ENCODE assay signal across 9 cellular contexts in genomic region chr10:130190737-130191115, GRCh38. TPM values are rescaled to one million over a fixed set of nuclear protein-coding genes. Genes with fewer than 3 reads are reported as not detected.
A peak's percentile ranks its signal among the peaks of the same experiment; 100 is the strongest.
DNase-seq lines count a peak whose midpoint lies in the region; ATAC-seq and TF ChIP-seq lines count a peak whose summit lies in the region.
"Had no signal": no experiment of that assay in that cellular context is flagged by ENCODE, and none has a peak within 500 bp of the region (broad histone marks: within the 10 kb centered on the region; RNA-seq: fewer than 3 reads in every experiment).

No MANE protein-coding gene starts in this region.

- H3K9me3 Mint-ChIP-seq in GM23338 (no peaks in the 10 kb centered on the region; the same call in 2 of the 3 replicates), MCF 10A (ENCODE audit: unreplicated experiment) (no peaks in the 10 kb centered on the region)

- no peak overlapping the region for H3K27ac ChIP-seq in GM23338 (ENCODE audit: low read depth)
- no peak overlapping the region for H3K27ac ChIP-seq in spleen
- H3K27ac ChIP-seq: PC-9 had no signal

- H3K36me3 ChIP-seq in GM23338 (ENCODE audit: insufficient read depth) (no peaks in the 10 kb centered on the region), spleen (peaks cover 0 to 23% (median 7%) of the 10 kb centered on the region in 6 donors)

- peak overlapping the region; percentile 57 for H3K4me3 ChIP-seq in GM23338
- peak overlapping the region; percentile 48 to 81 (median 56) for H3K4me3 ChIP-seq in spleen
- H3K4me3 ChIP-seq: PC-9 had no signal

- peaks cover 3% of the 10 kb centered on the region for H3K4me1 Mint-ChIP-seq in GM23338
- H3K4me1 Mint-ChIP-seq in MCF 10A (ENCODE audit: insufficient read depth, unreplicated experiment) = peaks cover 6% of the 10 kb centered on the region

- intact Hi-C loops in MCF 10A (cut with micrococcal nuclease) = loop anchor here (1.0 to 2.0 kb wide), 2 partner anchors 1596 to 1685 kb away; no protein-coding TSS in a partner anchor
- intact Hi-C loops in spleen (cut with DNase I; ENCODE audit: low total_unique reads) = loop anchor here (10.0 kb wide), 1 partner anchor 1684 kb away; no protein-coding TSS in a partner anchor

- ATAC-seq in GM23338 (peak; percentile 46), GM19455 (IDR thresholded peaks at IDR 0.05; ENCODE audit: unreplicated experiment) (no peak)

- CTCF ChIA-PET in MCF 10A (lab: Yijun Ruan, JAX) = interaction anchor here (0.6 to 1.3 kb wide), 17 partner anchors 9 to 1747 kb away, joined by 3 to 11 read pairs (median 4); no protein-coding TSS in a partner anchor

- 13 to 43% (median 19%) methylated on average over 14 to 25 of the region's 25 CpGs for WGBS in spleen, 5 donors

- H3K27ac Mint-ChIP-seq in GM23338 = no peak overlapping the region
- no peak overlapping the region for H3K27ac Mint-ChIP-seq in MCF 10A (ENCODE audit: low read depth, unreplicated experiment)

- no peaks in the 10 kb centered on the region for H3K9me3 ChIP-seq in spleen

- H3K79me2 ChIP-seq in GM23338 (replicated peaks; ENCODE audit: insufficient read depth) = no peaks in the 10 kb centered on the region

- H3K4me1 ChIP-seq in GM23338 (ENCODE audit: insufficient read depth) = no peaks in the 10 kb centered on the region
- peaks cover 0 to 17% (median 14%) of the 10 kb centered on the region in 6 donors for H3K4me1 ChIP-seq in spleen

- no peaks in the 10 kb centered on the region for H3K9me2 ChIP-seq in GM23338 (ENCODE audit: insufficient read depth)

- POLR2A ChIA-PET in MCF 10A (lab: Yijun Ruan, JAX) = no interaction called here

- peaks cover 10% of the 10 kb centered on the region; the same call in 2 of the 3 replicates for H3K36me3 Mint-ChIP-seq in GM23338 (ENCODE audit: low read depth)
- peaks cover 31% of the 10 kb centered on the region for H3K36me3 Mint-ChIP-seq in MCF 10A (ENCODE audit: insufficient read depth, unreplicated experiment)

- H3K4me3 Mint-ChIP-seq in GM23338 (peak overlapping the region; percentile 55; the same call in 2 of the 3 replicates), MCF 10A (ENCODE audit: unreplicated experiment) (peak overlapping the region; percentile 10)

- H3K4me2 ChIP-seq in GM23338 = peak overlapping the region; percentile 90
- H3K4me2 ChIP-seq: PC-9 had no signal

- no TSS peak for BruUV-seq in MCF 10A (replicated peaks; lab: Mats Ljungman, UMichigan)

- H3K27me3 ChIP-seq in GM23338 (ENCODE audit: insufficient read depth) (no peaks in the 10 kb centered on the region), spleen (replicated peaks in 1 of 7) (peaks cover 0 to 16% (median 8%) of the 10 kb centered on the region in 7 donors)

- no peak for TF ChIP-seq POLR2A in spleen (IDR thresholded peaks at IDR 0.05)

- no peaks in the 10 kb centered on the region for H4K20me1 ChIP-seq in GM23338 (replicated peaks; ENCODE audit: insufficient read depth)

- TF ChIP-seq CTCF in GM23338 (conservative IDR thresholded peaks at IDR 0.05; ENCODE audit: low read depth in 2 of 2) = no peak
- TF ChIP-seq CTCF in MCF 10A (IDR thresholded peaks at IDR 0.05; ENCODE audit: unreplicated experiment) = no peak
- TF ChIP-seq CTCF in spleen (IDR thresholded peaks at IDR 0.05 in 8 of 11, conservative IDR thresholded peaks at IDR 0.05 in 3 of 11) = no peak

- DNase-seq in GM23338 (ENCODE audit: low spot score) = peak; percentile 38
- DNase-seq in MCF 10A (ENCODE audit: unreplicated experiment) = no peak
- DNase-seq in iPS-NIHi7 (ENCODE audit: extremely low spot score) = peak; percentile 47
- DNase-seq in spleen = no peak
- DNase-seq in nucleus accumbens (lab: John Stamatoyannopoulos, UW) = no peak
- no peak for DNase-seq in DMS153 (lab: John Stamatoyannopoulos, UW)
- DNase-seq in UCSD-AML1 (lab: John Stamatoyannopoulos, UW; ENCODE audit: unreplicated experiment) = no peak

- H2AFZ ChIP-seq in GM23338 = peak overlapping the region; percentile 69; the same call in 1 of the 2 replicates
- H2AFZ ChIP-seq: PC-9 had no signal

- H3K27me3 Mint-ChIP-seq in GM23338 (ENCODE audit: insufficient read depth, low read depth, poor library complexity) = peaks cover 9% of the 10 kb centered on the region
- no peaks in the 10 kb centered on the region for H3K27me3 Mint-ChIP-seq in MCF 10A (ENCODE audit: insufficient read depth, unreplicated experiment)

- no peaks in the 10 kb centered on the region for H3F3A ChIP-seq in GM23338 (replicated peaks; ENCODE audit: low read depth)

TF ChIP-seq in GM23338, 12 proteins besides CTCF, POLR2A, EP300 and RAD21:
- TF ChIP-seq ETS1 (IDR thresholded peaks at IDR 0.05) (no peak), STAT1 (IDR thresholded peaks at IDR 0.05; ENCODE audit: unreplicated experiment) (no peak), EZH2 (IDR thresholded peaks at IDR 0.05; ENCODE audit: low read depth, unreplicated experiment) (no peak), NANOG (IDR thresholded peaks at IDR 0.05; ENCODE audit: borderline replicate concordance) (no peak), ZNF114 (CRISPR knock-in tag; IDR thresholded peaks at IDR 0.05) (no peak), POLR2AphosphoS5 (IDR thresholded peaks at IDR 0.05; ENCODE audit: low read depth) (no peak), CREB1 (CRISPR knock-in tag; IDR thresholded peaks at IDR 0.05; ENCODE audit: low read depth) (no peak), REST (IDR thresholded peaks at IDR 0.05; ENCODE audit: unreplicated experiment) (no peak), JUNB (IDR thresholded peaks at IDR 0.05; ENCODE audit: unreplicated experiment) (no peak)

RNA-seq across cellular contexts. Expression of gene GLRX3, which starts 54.5 kb away (rescaled TPM):
- 141 and 146 TPM in 2 replicates for total RNA-seq in GM23338 (2014; rRNA removed; shearing (Covaris generic))
- polyA plus RNA-seq in GM23338 (2016; fragmentation: Nextera tagmentation; extraction: Ambion mirVana) (175 and 201 TPM in 2 replicates), spleen (10 to 100 TPM; 41.5 to 63.2 (median 51.7) TPM)
- total RNA-seq in MCF 10A (2022) (154 and 177 TPM in 2 replicates), spleen (10 to 100 TPM; 32.2 to 46.3 (median 38.8) TPM)

Comparison
In these comparisons a context has a peak if more than half of its experiments do, and no peak if none do; other contexts are left out.
1. DNase-seq: peak in GM23338 (single experiment) and iPS-NIHi7 (single experiment); none in MCF 10A (single experiment), spleen (single experiment), nucleus accumbens (0 of 56), DMS153 (single experiment) and UCSD-AML1 (single experiment).